ENCODE assay signal across 24 cellular contexts in the genomic region with DNA sequence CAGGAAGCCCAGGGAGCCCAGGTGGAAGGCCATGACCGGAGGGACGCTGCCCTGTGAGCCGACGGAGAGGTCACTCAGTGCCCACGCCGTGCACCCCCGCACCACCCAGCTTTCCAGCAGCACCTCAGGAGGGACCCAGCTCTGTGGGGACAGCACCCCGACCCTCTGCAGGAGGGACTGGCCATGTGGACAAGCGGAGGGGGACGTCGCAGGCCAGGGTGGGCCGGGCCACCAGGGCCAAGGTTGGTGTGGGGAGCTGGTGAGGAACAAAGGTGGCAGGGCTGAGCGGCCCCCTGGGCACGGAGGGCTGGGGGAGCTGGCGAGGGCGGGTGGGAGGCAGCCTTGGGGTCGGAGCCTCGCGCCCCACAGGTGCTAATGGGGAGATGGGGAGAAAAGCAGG.
"Had no signal": no experiment of that assay in that cellular context is flagged by ENCODE, and none has a peak within 500 bp of the region (broad histone marks: within the 10 kb centered on the region; RNA-seq: fewer than 3 reads in every experiment).

No MANE protein-coding gene starts in this region.

- ATAC-seq: activated CD8-positive, alpha-beta memory T cell treated with anti-CD3 and anti-CD28 coated beads, Interleukin-2, amount 10 ng/mL, durations not matched to agents 7 days and 5 days; activated naive CD4-positive, alpha-beta T cell treated with anti-CD3 and anti-CD28 coated beads, Interleukin-2, amount 50 U/mL, for 72 hours; activated naive CD8-positive, alpha-beta T cell treated with anti-CD3 and anti-CD28 coated beads, Interleukin-2, amount 50 U/mL, for 24 hours; body of pancreas had no signal

- DNase-seq: activated B cell treated with CpG ODN at 0.5 μM for 24 hours; activated CD4-positive, alpha-beta T cell treated with anti-CD3 and anti-CD28 coated beads for 1 hour; activated CD4-positive, alpha-beta T cell treated with anti-CD3 and anti-CD28 coated beads, Interleukin-2, amount 10 ng/mL, durations not matched to agents 24 days and 14 days; activated CD4-positive, alpha-beta T cell treated with anti-CD3 and anti-CD28 coated beads, Interleukin-2, amount 50 U/mL, for 48 hours; activated CD8-positive, alpha-beta memory T cell treated with anti-CD3 and anti-CD28 coated beads, Interleukin-2, amount 10 ng/mL, durations not matched to agents 7 days and 5 days; activated effector memory CD4-positive, alpha-beta T cell treated with Interleukin-2 at 50 U/mL for 16 hours; activated naive CD4-positive, alpha-beta T cell treated with Interleukin-2 at 50 U/mL for 16 hours; activated naive CD8-positive, alpha-beta T cell treated with anti-CD3 and anti-CD28 coated beads, Interleukin-2, amount 50 U/mL, for 24 hours; activated T-cell treated with anti-CD3 and anti-CD28 coated beads, Interleukin-2, amount 50 U/mL, for 24 hours; amniotic stem cell; body of pancreas; NCI-H1048; NCI-H146; NCI-H187 treated with DMSO at 0.1 percent for 48 hours; NCI-H2081 treated with DMSO at 0.1 percent for 48 hours; NCI-H446; NCI-H524; PC-9; T-cell; T-helper 2 cell; T1000 had no signal

- H3K9me3 ChIP-seq: ascending aorta, body of pancreas had no signal

- H3K4me1 ChIP-seq: ascending aorta had no signal

- H3K27me3 ChIP-seq: ascending aorta, body of pancreas had no signal

- H3K27ac ChIP-seq: ascending aorta, body of pancreas, PC-9, SK-N-MC had no signal

- H3K4me3 ChIP-seq: ascending aorta, body of pancreas, PC-9, SK-N-MC had no signal
